ENCODE assay signal across 8 cellular contexts in the genomic region with DNA sequence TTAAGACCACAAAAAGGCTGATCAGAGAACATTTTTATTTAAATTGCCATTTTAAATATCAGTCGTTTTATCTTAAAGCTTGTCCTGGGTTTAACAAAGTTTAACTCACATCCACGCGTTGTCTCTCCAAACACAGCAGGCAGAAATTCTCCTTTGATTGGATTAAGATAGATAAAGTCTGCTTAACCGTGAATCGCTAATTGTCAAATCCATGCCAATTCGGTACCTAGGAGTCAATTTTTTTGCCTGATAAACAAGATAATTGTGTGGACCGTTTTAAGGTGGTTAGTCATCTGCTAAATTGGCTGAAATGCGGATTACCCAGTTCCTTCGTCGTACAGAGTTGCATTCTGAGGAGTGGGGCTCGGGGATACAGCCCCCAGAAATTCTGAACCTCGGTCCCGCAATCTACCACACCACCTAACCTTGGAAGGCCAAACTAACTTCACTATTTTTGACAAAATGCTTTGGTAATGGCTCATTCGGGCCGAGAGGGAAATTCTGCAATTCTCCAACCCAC. TPM values are rescaled to one million over a fixed set of nuclear protein-coding genes. Genes with fewer than 3 reads are reported as not detected.
DNase-seq lines count a peak whose midpoint lies in the region; ATAC-seq, FAIRE-seq and TF ChIP-seq lines count a peak whose summit lies in the region.

No MANE protein-coding gene starts in this region.

- peaks cover 12% of the 10 kb centered on the region for H3K4me1 ChIP-seq in OCI-LY3 (ENCODE audit: low read length)

- peak overlapping the region; percentile 98 for H3K27ac Mint-ChIP-seq in endothelial cell (ENCODE audit: unreplicated experiment)

- peak overlapping the region; percentile 78 for H3K27ac ChIP-seq in OCI-LY3 (ENCODE audit: low read length)

- peak overlapping the region; percentile 17 for H2AFZ ChIP-seq in OCI-LY3 (ENCODE audit: low read depth, low read length)

- H3K4me3 ChIP-seq in OCI-LY3 (ENCODE audit: low read length), result peak overlapping the region; percentile 94

- DNase-seq in GM12892 (ENCODE audit: insufficient read length) (no peak), endothelial cell (ENCODE audit: low spot score) (no peak), omental fat pad (ENCODE audit: low spot score) (no peak), mesenteric fat pad (ENCODE audit: low spot score) (no peak), urothelium cell line (ENCODE audit: low spot score) (no peak)

- no peaks in the 10 kb centered on the region for H3K9me3 ChIP-seq in OCI-LY3 (ENCODE audit: insufficient read depth, low read length)

- H3K4me2 ChIP-seq in OCI-LY3 (ENCODE audit: low read length), result peak overlapping the region; percentile 80

- peaks cover 6% of the 10 kb centered on the region for H3K27me3 Mint-ChIP-seq in endothelial cell (ENCODE audit: unreplicated experiment)

- peaks cover 31% of the 10 kb centered on the region for H3K4me1 Mint-ChIP-seq in endothelial cell (ENCODE audit: unreplicated experiment)

- TF ChIP-seq CTCF in OCI-LY3 (IDR thresholded peaks at IDR 0.05; ENCODE audit: low read depth, low read length) (no peak), endothelial cell (IDR thresholded peaks at IDR 0.05; ENCODE audit: unreplicated experiment) (no peak), omental fat pad (IDR thresholded peaks at IDR 0.05) (no peak)

- no peak for TF ChIP-seq POLR2A in GM12892 (IDR thresholded peaks at IDR 0.05; ENCODE audit: low read depth, low read length)

- peaks cover 51% of the 10 kb centered on the region for H3K79me2 ChIP-seq in OCI-LY3 (ENCODE audit: low read length)

- no peaks in the 10 kb centered on the region for H3K27me3 ChIP-seq in OCI-LY3 (ENCODE audit: low read depth, low read length)

- FAIRE-seq in GM12892 (lab: Jason Lieb, UNC), result peak; percentile 88
- no peak for FAIRE-seq in urothelium cell line (lab: Jason Lieb, UNC)

- ATAC-seq in omental fat pad (ENCODE audit: low FRiP score) (peak; percentile 21), GM18858 (IDR thresholded peaks at IDR 0.05; ENCODE audit: unreplicated experiment) (no peak), GM18873 (IDR thresholded peaks at IDR 0.05; ENCODE audit: low FRiP score, unreplicated experiment) (no peak)

- peaks cover 22% of the 10 kb centered on the region for H3K36me3 Mint-ChIP-seq in endothelial cell (ENCODE audit: low read depth, unreplicated experiment)

- peak overlapping the region; percentile 97 for H3K4me3 Mint-ChIP-seq in endothelial cell (ENCODE audit: unreplicated experiment)

- peaks cover 31% of the 10 kb centered on the region for H4K20me1 ChIP-seq in OCI-LY3 (ENCODE audit: insufficient read depth, low read length)

- no peaks in the 10 kb centered on the region for H3K9me3 Mint-ChIP-seq in endothelial cell (ENCODE audit: unreplicated experiment)

- peaks cover 28% of the 10 kb centered on the region for H3K36me3 ChIP-seq in OCI-LY3 (replicated peaks; ENCODE audit: low read depth, low read length)

- H3K9ac ChIP-seq in OCI-LY3 (ENCODE audit: low read length), result peak overlapping the region; percentile 94

RNA-seq across cellular contexts. Expression of a gene that starts 0.6 kb away (rescaled TPM):
- polyA plus RNA-seq in GM12892 (2012; ENCODE audit: missing spikeins), result 1,189 TPM
- 866 TPM for total RNA-seq in endothelial cell (ENCODE audit: unreplicated experiment)
- total RNA-seq in omental fat pad, result 100 to 1,000 TPM; 407 to 480 (median 449) TPM
- 445 TPM for total RNA-seq in mesenteric fat pad

RNA-seq across cellular contexts. Expression of a gene that starts 49.0 kb away (rescaled TPM):
- not detected for polyA plus RNA-seq in GM12892 (2012; ENCODE audit: missing spikeins)
- total RNA-seq in endothelial cell (ENCODE audit: unreplicated experiment), result 0.33 TPM
- under 1 TPM in 1 of 4 donors, not detected in 3; 0.63 TPM for total RNA-seq in omental fat pad
- total RNA-seq in mesenteric fat pad, result 0.32 TPM
